ENCODE assay signal across 11 cellular contexts in genomic region chr11:2096001-2096918, GRCh38. TPM values are rescaled to one million over a fixed set of nuclear protein-coding genes. Genes with fewer than 3 reads are reported as not detected.
DNase-seq lines count a peak whose midpoint lies in the region; ATAC-seq and TF ChIP-seq lines count a peak whose summit lies in the region.
"Had no signal": no experiment of that assay in that cellular context is flagged by ENCODE, and none has a peak within 500 bp of the region (broad histone marks: within the 10 kb centered on the region; RNA-seq: fewer than 3 reads in every experiment).

No MANE protein-coding gene starts in this region.

- no peaks in the 10 kb centered on the region for H3K27me3 ChIP-seq in RWPE2 (ENCODE audit: insufficient read depth, poor library complexity, severe bottlenecking)
- peaks cover 31% of the 10 kb centered on the region for H3K27me3 ChIP-seq in gastroesophageal sphincter
- no peaks in the 10 kb centered on the region for H3K27me3 ChIP-seq in sigmoid colon
- H3K27me3 ChIP-seq in thyroid gland: no peaks in the 10 kb centered on the region
- peaks cover 3% of the 10 kb centered on the region for H3K27me3 ChIP-seq in CD4-positive, alpha-beta memory T cell (ENCODE audit: insufficient read depth, low read length)

- ATAC-seq in RWPE2 (ENCODE audit: low read depth): no peak
- ATAC-seq in gastroesophageal sphincter: no peak

- peaks cover 5 to 18% (median 11%) of the 10 kb centered on the region in 4 donors for H3K4me1 Mint-ChIP-seq in CD4-positive, alpha-beta memory T cell
- H3K4me1 Mint-ChIP-seq: activated B cell treated with CpG ODN at 0.5 μM for 24 hours had no signal

- H3K36me3 ChIP-seq in RWPE2 (ENCODE audit: low read depth) (no peaks in the 10 kb centered on the region), gastroesophageal sphincter (no peaks in the 10 kb centered on the region), sigmoid colon (no peaks in the 10 kb centered on the region), thyroid gland (no peaks in the 10 kb centered on the region)
- H3K36me3 ChIP-seq in CD4-positive, alpha-beta memory T cell (ENCODE audit: insufficient read depth, low read length): no peaks in the 10 kb centered on the region

- peaks cover 0 to 3% (median 0%) of the 10 kb centered on the region in 8 donors for H3K9me3 Mint-ChIP-seq in CD4-positive, alpha-beta memory T cell
- H3K9me3 Mint-ChIP-seq: activated B cell treated with CpG ODN at 0.5 μM for 24 hours had no signal

- 83 to 93% methylated on average over 3 to 9 of the region's 19 CpGs for WGBS in gastroesophageal sphincter (ENCODE audit: low coverage in 1 of 2), 2 donors
- 92 to 94% methylated on average over 19 of the region's 19 CpGs for WGBS in sigmoid colon, 2 donors
- 93 to 94% methylated on average over 18 to 19 of the region's 19 CpGs for WGBS in thyroid gland, 2 donors

- DNase-seq in RWPE2 (ENCODE audit: low spot score) (peak; percentile 47), sigmoid colon (peak; percentile 53), thyroid gland (no peak), Ammon's horn (ENCODE audit: low spot score) (no peak)
- no peak for DNase-seq in CD4-positive, alpha-beta memory T cell
- DNase-seq in effector CD8-positive, alpha-beta T cell (lab: John Stamatoyannopoulos, UW): no peak
- DNase-seq: activated B cell treated with CpG ODN at 0.5 μM for 24 hours, NCI-H446 had no signal

- no peak for TF ChIP-seq POLR2A in gastroesophageal sphincter (IDR thresholded peaks at IDR 0.05)
- TF ChIP-seq POLR2A in sigmoid colon (IDR thresholded peaks at IDR 0.05): no peak
- TF ChIP-seq POLR2A in thyroid gland (IDR thresholded peaks at IDR 0.05): no peak

- POLR2A ChIA-PET in CD4-positive, alpha-beta memory T cell (lab: Charles Lee; ENCODE audit: partially characterized antibody): no interaction called here

- no peaks in the 10 kb centered on the region for H3K36me3 Mint-ChIP-seq in CD4-positive, alpha-beta memory T cell
- H3K36me3 Mint-ChIP-seq: mesothelial cell of epicardium had no signal

- no peak overlapping the region for H3K4me3 Mint-ChIP-seq in CD4-positive, alpha-beta memory T cell
- H3K4me3 Mint-ChIP-seq: activated B cell treated with CpG ODN at 0.5 μM for 24 hours, mesothelial cell of epicardium had no signal

- peaks cover 23% of the 10 kb centered on the region for H3K4me1 ChIP-seq in RWPE2 (ENCODE audit: insufficient read depth, poor library complexity, severe bottlenecking)
- H3K4me1 ChIP-seq in gastroesophageal sphincter: peaks cover 0 to 54% (median 6%) of the 10 kb centered on the region in 3 donors
- peaks cover 0 to 26% (median 13%) of the 10 kb centered on the region in 4 donors for H3K4me1 ChIP-seq in sigmoid colon
- peaks cover 11 to 56% of the 10 kb centered on the region in 2 donors for H3K4me1 ChIP-seq in thyroid gland
- H3K4me1 ChIP-seq in CD4-positive, alpha-beta memory T cell (ENCODE audit: insufficient read depth, low read length): peaks cover 15% of the 10 kb centered on the region

- no peak for TF ChIP-seq CTCF in C4-2B (conservative IDR thresholded peaks at IDR 0.05)
- no peak for TF ChIP-seq CTCF in RWPE2 (IDR thresholded peaks at IDR 0.05; ENCODE audit: poor library complexity, severe bottlenecking)
- TF ChIP-seq CTCF in gastroesophageal sphincter (IDR thresholded peaks at IDR 0.05): no peak
- TF ChIP-seq CTCF in sigmoid colon (IDR thresholded peaks at IDR 0.05): no peak
- no peak for TF ChIP-seq CTCF in thyroid gland (IDR thresholded peaks at IDR 0.05)

- H3K4me3 ChIP-seq in RWPE2 (ENCODE audit: severe bottlenecking): no peak overlapping the region
- H3K4me3 ChIP-seq in gastroesophageal sphincter: no peak overlapping the region
- no peak overlapping the region for H3K4me3 ChIP-seq in sigmoid colon
- H3K4me3 ChIP-seq in thyroid gland (replicated peaks in 1 of 3): no peak overlapping the region
- no peak overlapping the region for H3K4me3 ChIP-seq in CD4-positive, alpha-beta memory T cell (ENCODE audit: low read length in 2 of 2)

- intact Hi-C loops in sigmoid colon (cut with DNase I) (no loop called here), thyroid gland (cut with DNase I) (no loop called here)
- intact Hi-C loops in CD4-positive, alpha-beta memory T cell (cut with micrococcal nuclease): no loop called here

- peak overlapping the region; percentile 10; the same call in 1 of the 2 replicates for H3K27ac ChIP-seq in C4-2B
- H3K27ac ChIP-seq in RWPE2 (ENCODE audit: poor library complexity, severe bottlenecking): no peak overlapping the region
- H3K27ac ChIP-seq in gastroesophageal sphincter: peak overlapping the region in 3 of 4 donors; percentile 64 to 79 (median 73)
- peak overlapping the region in 3 of 4 donors; percentile 49 to 76 (median 51) for H3K27ac ChIP-seq in sigmoid colon
- peak overlapping the region in 1 of 3 donors; percentile 31 for H3K27ac ChIP-seq in thyroid gland
- H3K27ac ChIP-seq in CD4-positive, alpha-beta memory T cell (ENCODE audit: low read depth, low read length): no peak overlapping the region

- no peak overlapping the region for H3K27ac Mint-ChIP-seq in CD4-positive, alpha-beta memory T cell
- H3K27ac Mint-ChIP-seq: activated B cell treated with CpG ODN at 0.5 μM for 24 hours had no signal

- H3K9me3 ChIP-seq in RWPE2 (ENCODE audit: severe bottlenecking) (no peaks in the 10 kb centered on the region), gastroesophageal sphincter (no peaks in the 10 kb centered on the region), sigmoid colon (no peaks in the 10 kb centered on the region), thyroid gland (no peaks in the 10 kb centered on the region)
- no peaks in the 10 kb centered on the region for H3K9me3 ChIP-seq in CD4-positive, alpha-beta memory T cell (ENCODE audit: control insufficient read depth in 1 of 2, low read length in 2 of 2)

- CTCF ChIA-PET in CD4-positive, alpha-beta memory T cell (lab: Charles Lee; ENCODE audit: partially characterized antibody): no interaction called here

- TF ChIP-seq EP300 in gastroesophageal sphincter (IDR thresholded peaks at IDR 0.05): no peak
- no peak for TF ChIP-seq EP300 in sigmoid colon (IDR thresholded peaks at IDR 0.05)

- peaks cover 4 to 5% of the 10 kb centered on the region in 2 donors for H3K27me3 Mint-ChIP-seq in CD4-positive, alpha-beta memory T cell

RNA-seq across cellular contexts. Expression of gene IGF2, which starts 42.9 kb away (rescaled TPM):
- total RNA-seq in gastroesophageal sphincter (10 to 100 TPM in 3 of 4 donors, 1 to 10 TPM in 1; 8.7 to 49.5 (median 28.7) TPM), sigmoid colon (10 to 100 TPM; 13.9 to 63.1 (median 27.0) TPM), thyroid gland (10 to 100 TPM in 3 of 4 donors, 1 to 10 TPM in 1; 9.9 to 26.6 (median 18.1) TPM)
- polyA plus RNA-seq in sigmoid colon: 1 to 10 TPM; 1.6 to 7.8 (median 2.4) TPM
- total RNA-seq in CD4-positive, alpha-beta memory T cell: not detected
- not detected for polyA plus RNA-seq in CD4-positive, alpha-beta memory T cell
- total RNA-seq: activated B cell treated with CpG ODN at 0.5 μM for 24 hours had no signal

Comparison
In these comparisons a context has a peak if more than half of its experiments do, and no peak if none do; other contexts are left out.
1. H3K27ac ChIP-seq: peak in C4-2B (single experiment), gastroesophageal sphincter (3 of 4) and sigmoid colon (3 of 4); none in RWPE2 (single experiment) and CD4-positive, alpha-beta memory T cell (single experiment).
2. DNase-seq: peak in RWPE2 (single experiment) and sigmoid colon (single experiment); none in thyroid gland (0 of 2), CD4-positive, alpha-beta memory T cell (0 of 5), effector CD8-positive, alpha-beta T cell (single experiment) and Ammon's horn (single experiment).
3. RNA of gene IGF2, which starts 42.9 kb away (total RNA-seq): 13.9 to 63.1 TPM in sigmoid colon, 8.7 to 49.5 TPM in gastroesophageal sphincter and 9.9 to 26.6 TPM in thyroid gland; not detected in CD4-positive, alpha-beta memory T cell; every median in the first group is over 4 times any median in the second.